Comparison of ENCODE assay signal across 8 cellular contexts in genomic region chr11:17351510-17352176, GRCh38. TPM values are rescaled to one million over a fixed set of nuclear protein-coding genes. Genes with fewer than 3 reads are reported as not detected.
DNase-seq lines count a peak whose midpoint lies in the region; ATAC-seq, FAIRE-seq and TF ChIP-seq lines count a peak whose summit lies in the region.

Gene NCR3LG1, plus strand, starts transcription at chr11:17351800. Its CDS starts 170 bp downstream, at chr11:17351970.

- peaks cover 35% of the 10 kb centered on the region for H3K4me1 Mint-ChIP-seq in activated CD4-positive, alpha-beta T cell treated with anti-CD3 and anti-CD28 coated beads for 36 hours

- H3K27ac Mint-ChIP-seq in activated CD4-positive, alpha-beta T cell treated with anti-CD3 and anti-CD28 coated beads for 36 hours = peak within 1 kb of the TSS; percentile 76

- H3K4me3 Mint-ChIP-seq in activated CD4-positive, alpha-beta T cell treated with anti-CD3 and anti-CD28 coated beads for 36 hours = peak within 1 kb of the TSS; percentile 77

- H3K27me3 Mint-ChIP-seq in activated CD4-positive, alpha-beta T cell treated with anti-CD3 and anti-CD28 coated beads for 36 hours = peaks cover 11% of the 10 kb centered on the region

- peak; percentile 51 for FAIRE-seq in GM12892 (lab: Jason Lieb, UNC)

- CTCF ChIA-PET in activated CD4-positive, alpha-beta T cell treated with anti-CD3 and anti-CD28 coated beads for 36 hours (lab: Charles Lee) = interaction anchor here (1.0 kb wide), 1 partner anchor 122 kb away, joined by 9 read pairs; no protein-coding TSS in a partner anchor

- POLR2A ChIA-PET in activated CD4-positive, alpha-beta T cell treated with anti-CD3 and anti-CD28 coated beads for 36 hours (lab: Charles Lee) = no interaction called here

- ATAC-seq in activated CD4-positive, alpha-beta T cell treated with anti-CD3 and anti-CD28 coated beads for 36 hours = peak; percentile 34
- ATAC-seq in HG03139 (IDR thresholded peaks at IDR 0.05; ENCODE audit: unreplicated experiment) = no peak
- ATAC-seq in GM21360 (IDR thresholded peaks at IDR 0.05; ENCODE audit: unreplicated experiment) = no peak

- H3K36me3 Mint-ChIP-seq in activated CD4-positive, alpha-beta T cell treated with anti-CD3 and anti-CD28 coated beads for 36 hours (ENCODE audit: low read depth) = peaks cover 3% of the 10 kb centered on the region

- intact Hi-C loops in activated CD4-positive, alpha-beta T cell treated with anti-CD3 and anti-CD28 coated beads for 36 hours (cut with DNase I, micrococcal nuclease) = loop anchor here (1.0 to 5.0 kb wide), 11 partner anchors 38 to 1031 kb away; partner anchors contain the start of genes C11orf58 (in 1 of the 2), NUCB2 (in 1 of the 2), PIK3C2A (in 1 of the 2) and RPS13 (in 1 of the 2)

- no peak for TF ChIP-seq POLR2A in GM12892 (IDR thresholded peaks at IDR 0.05; ENCODE audit: low read depth, low read length)

- H3K9me3 Mint-ChIP-seq in activated CD4-positive, alpha-beta T cell treated with anti-CD3 and anti-CD28 coated beads for 36 hours (ENCODE audit: low read depth) = peaks cover 3% of the 10 kb centered on the region

- DNase-seq in GM12892 (ENCODE audit: insufficient read length) = peak; percentile 37
- DNase-seq in NCI-H128 (lab: John Stamatoyannopoulos, UW; ENCODE audit: unreplicated experiment) = peak; percentile 29
- DNase-seq in activated CD4-positive, alpha-beta T cell treated with anti-CD3 and anti-CD28 coated beads for 36 hours = peak; percentile 72
- DNase-seq in cerebellar cortex (ENCODE audit: low spot score) = peak; percentile 60
- peak; percentile 28 for DNase-seq in kidney glomerular epithelial cell (lab: John Stamatoyannopoulos, UW)
- DNase-seq in stimulated activated CD4-positive, alpha-beta T cell treated with anti-CD3 and anti-CD28 coated beads, Interleukin-12 subunit alpha, Interleukin-12 subunit beta, amount 100 ng/mL, for 24 hours (ENCODE audit: low read depth in 2 of 2) = peak; percentile 28 to 33

RNA-seq across cellular contexts. Expression of gene NCR3LG1, which starts in this region (rescaled TPM):
- 0.32 TPM for polyA plus RNA-seq in GM12892 (2012; ENCODE audit: missing spikeins)
- total RNA-seq in activated CD4-positive, alpha-beta T cell treated with anti-CD3 and anti-CD28 coated beads for 36 hours = under 1 TPM; 0.80 to 0.86 TPM

Comparison
In these comparisons a context has a peak if more than half of its experiments do, and no peak if none do; other contexts are left out.
1. Peak in DNase-seq and ATAC-seq in activated CD4-positive, alpha-beta T cell treated with anti-CD3 and anti-CD28 coated beads for 36 hours; RNA of the gene not detected or under 1 TPM.